In the genomic region with DNA sequence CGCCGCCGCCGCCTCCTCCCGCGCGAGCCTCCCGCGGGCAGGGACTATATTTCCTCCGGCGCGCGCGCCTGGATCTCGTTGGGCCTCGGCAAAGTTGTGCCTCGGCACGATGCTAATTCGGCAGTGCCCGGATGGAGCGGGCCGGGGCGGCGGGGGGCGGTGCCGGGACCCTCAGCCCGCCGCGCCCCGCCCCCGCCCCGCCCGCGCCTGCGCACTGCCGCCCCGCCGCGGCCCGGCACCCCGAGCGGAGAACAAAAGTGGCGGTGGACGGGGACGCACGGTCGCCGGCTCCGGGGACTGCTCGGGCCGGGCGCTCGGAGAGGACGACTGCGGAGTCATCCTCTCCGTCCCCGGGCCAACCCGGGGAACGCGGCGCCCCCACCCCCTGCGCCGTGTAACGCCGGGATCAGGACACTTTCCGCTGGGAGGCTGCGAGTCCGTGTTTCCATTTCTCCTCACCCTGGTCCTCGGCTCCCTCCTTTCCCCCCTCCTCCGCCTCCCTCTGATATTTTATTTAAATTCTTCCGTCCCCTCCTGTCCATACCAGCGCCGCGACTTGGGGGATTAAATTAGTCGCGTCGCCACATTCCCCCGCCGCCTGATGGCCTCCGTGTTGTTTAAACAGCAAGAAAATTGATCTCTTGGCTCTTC, we compare ENCODE assay signal across 8 cellular contexts. TPM values are rescaled to one million over a fixed set of nuclear protein-coding genes. Genes with fewer than 3 reads are reported as not detected.
DNase-seq lines count a peak whose midpoint lies in the region; ATAC-seq and TF ChIP-seq lines count a peak whose summit lies in the region.

A gene (minus strand): TSS at position 125 of the 651 bp plus-strand sequence. CDS start 456 bp downstream, outside the sequence.

- no peak for ATAC-seq in HG03135 (IDR thresholded peaks at IDR 0.05; ENCODE audit: unreplicated experiment)

- H3K4me3 ChIP-seq in iPS-15b (ENCODE audit: low read depth, low read length), result peak within 1 kb of the TSS; percentile 78
- peak within 1 kb of the TSS; percentile 34 to 69 (median 42) for H3K4me3 ChIP-seq in spleen

- TF ChIP-seq CTCF in spleen (IDR thresholded peaks at IDR 0.05 in 8 of 11, conservative IDR thresholded peaks at IDR 0.05 in 3 of 11), result no peak

- no peak for TF ChIP-seq POLR2A in spleen (IDR thresholded peaks at IDR 0.05)

- H3K27me3 ChIP-seq in iPS-15b (ENCODE audit: control insufficient read depth, insufficient read depth, low read length) (peaks cover 3% of the 10 kb centered on the region), spleen (replicated peaks in 1 of 7) (peaks cover 0 to 100% (median 61%) of the 10 kb centered on the region in 7 donors)

- H3K9me3 ChIP-seq in iPS-15b (ENCODE audit: control insufficient read depth, insufficient read depth, low read length) (no peaks in the 10 kb centered on the region), spleen (no peaks in the 10 kb centered on the region)

- H3K4me1 ChIP-seq in iPS-15b (ENCODE audit: control insufficient read depth, insufficient read depth, low read length) (peaks cover 18% of the 10 kb centered on the region), spleen (peaks cover 14 to 50% (median 38%) of the 10 kb centered on the region in 6 donors)

- DNase-seq in activated CD4-positive, alpha-beta T cell treated with anti-CD3 and anti-CD28 coated beads for 48 hours, result peak; percentile 48
- no peak for DNase-seq in activated CD4-positive, alpha-beta T cell treated with anti-CD3 and anti-CD28 coated beads for 4 hours
- DNase-seq in NCI-H748 treated with DMSO at 0.1 percent for 48 hours (lab: John Stamatoyannopoulos, UW) (peak; percentile 54), astrocyte of the hippocampus (ENCODE audit: low read depth, low spot score) (peak; percentile 89), spleen (no peak), HT-29 (ENCODE audit: low spot score) (no peak)

- peaks cover 6% of the 10 kb centered on the region for H3K36me3 ChIP-seq in iPS-15b (ENCODE audit: control insufficient read depth, insufficient read depth, low read length)
- H3K36me3 ChIP-seq in spleen, result no peaks in the 10 kb centered on the region

- H3K27ac ChIP-seq in spleen, result no peak within 1 kb of the TSS

- intact Hi-C loops in spleen (cut with DNase I; ENCODE audit: low total_unique reads), result no loop called here

- 0 to 2% (median 1%) methylated on average over 27 to 80 of the region's 80 CpGs for whole genome bisulfite sequencing in spleen, 5 donors

- H3K9ac ChIP-seq in iPS-15b (ENCODE audit: low read depth, low read length), result peak within 1 kb of the TSS; percentile 88

RNA-seq across cellular contexts. Expression of the gene that starts here (rescaled TPM):
- under 1 TPM in 3 of 7 donors, not detected in 4; 0.07 to 0.46 (median 0.28) TPM for total RNA-seq in spleen
- under 1 TPM; 0.03 to 0.11 (median 0.03) TPM for polyA plus RNA-seq in spleen
- not detected in 2 replicates for total RNA-seq in HT-29 (2014; rRNA removed; shearing (Covaris generic))

Comparison
In these comparisons a context has a peak if more than half of its experiments do, and no peak if none do; other contexts are left out.
1. DNase-seq: peak in activated CD4-positive, alpha-beta T cell treated with anti-CD3 and anti-CD28 coated beads for 48 hours (single experiment), NCI-H748 treated with DMSO at 0.1 percent for 48 hours (single experiment) and astrocyte of the hippocampus (single experiment); none in activated CD4-positive, alpha-beta T cell treated with anti-CD3 and anti-CD28 coated beads for 4 hours (0 of 2), spleen (single experiment) and HT-29 (single experiment).